In genomic region chr12:45946435-45946834, GRCh38 we compare ENCODE assay signal across 27 cellular contexts.
"Had no signal": no experiment of that assay in that cellular context is flagged by ENCODE, and none has a peak within 500 bp of the region (broad histone marks: within the 10 kb centered on the region; RNA-seq: fewer than 3 reads in every experiment).

No MANE protein-coding gene starts in this region.

- H3K9me3 ChIP-seq: colonic mucosa, gastroesophageal sphincter, heart left ventricle, lower lobe of right lung, pancreas, right lobe of liver, suprapubic skin, transverse colon, upper lobe of right lung, uterus had no signal

- H2AFZ ChIP-seq: hepatocyte had no signal

- H3K27ac Mint-ChIP-seq: dendritic cell treated with granulocyte-macrophage colony-stimulating factor and Interleukin-4, amounts not matched to agents 40 ng/mL and 50 ng/mL, for 4 days; endodermal cell; natural killer cell; progenitor cell of endocrine pancreas; stimulated activated naive CD8-positive, alpha-beta T cell treated with anti-CD3 and anti-CD28 coated beads, Interleukin-15, Interleukin-2, amounts not matched to agents 100 ng/mL and 50 ng/mL, for 24 hours had no signal

- H3K4me3 Mint-ChIP-seq: dendritic cell treated with granulocyte-macrophage colony-stimulating factor and Interleukin-4, amounts not matched to agents 40 ng/mL and 50 ng/mL, for 4 days; endodermal cell; natural killer cell; stimulated activated naive B cell treated with anti-CD40 and anti-IgM and Interleukin-4, amounts not matched to agents 10 μg/mL and 1 μg/mL and 100 μg/mL, for 72 hours; stimulated activated naive CD8-positive, alpha-beta T cell treated with anti-CD3 and anti-CD28 coated beads, Interleukin-15, Interleukin-2, amounts not matched to agents 100 ng/mL and 50 ng/mL, for 24 hours had no signal

- H3K27me3 Mint-ChIP-seq: dendritic cell treated with granulocyte-macrophage colony-stimulating factor and Interleukin-4, amounts not matched to agents 40 ng/mL and 50 ng/mL, for 4 days; progenitor cell of endocrine pancreas; stimulated activated naive B cell treated with anti-CD40 and anti-IgM and Interleukin-4, amounts not matched to agents 10 μg/mL and 1 μg/mL and 100 μg/mL, for 72 hours; stimulated activated naive CD8-positive, alpha-beta T cell treated with anti-CD3 and anti-CD28 coated beads, Interleukin-15, Interleukin-2, amounts not matched to agents 100 ng/mL and 50 ng/mL, for 24 hours had no signal

- H3K4me1 ChIP-seq: colonic mucosa, foreskin keratinocyte, lower lobe of right lung, right lobe of liver, suprapubic skin, transverse colon, upper lobe of right lung, uterus had no signal

- H3K27me3 ChIP-seq: colonic mucosa, foreskin keratinocyte, gastroesophageal sphincter, heart left ventricle, hepatocyte, pancreas, right lobe of liver, suprapubic skin, transverse colon, upper lobe of right lung, uterus had no signal

- DNase-seq: colonic mucosa; effector CD8-positive, alpha-beta T cell; endodermal cell; foreskin keratinocyte; heart left ventricle; islet precursor cell; left ventricle myocardium superior; lower lobe of right lung; natural killer cell; occipital lobe; pancreas; right lobe of liver; small intestine; stimulated activated CD4-positive, alpha-beta T cell treated with anti-CD3 and anti-CD28 coated beads, Interleukin-15, amount 100 ng/mL, for 24 hours; stimulated activated CD4-positive, alpha-beta T cell treated with anti-CD3 and anti-CD28 coated beads, Interleukin-2, amount 100 ng/mL, for 48 hours; stimulated activated naive B cell treated with anti-CD40 and anti-IgM and Interleukin-4, amounts not matched to agents 10 μg/mL and 1 μg/mL and 100 μg/mL, for 72 hours; transverse colon; upper lobe of right lung; uterus had no signal

- H3K27ac ChIP-seq: colonic mucosa, epithelial cell of prostate, foreskin keratinocyte, gastroesophageal sphincter, heart left ventricle, hepatocyte, lower lobe of right lung, pancreas, right lobe of liver, suprapubic skin, transverse colon, upper lobe of right lung, uterus had no signal

- H3K4me2 ChIP-seq: hepatocyte had no signal

- ATAC-seq: esophagus mucosa; foreskin keratinocyte; gastroesophageal sphincter; heart left ventricle; left ventricle myocardium superior; lower lobe of right lung; natural killer cell; pancreas; right lobe of liver; stimulated activated naive B cell treated with anti-CD40 and anti-IgM and Interleukin-4, amounts not matched to agents 10 μg/mL and 1 μg/mL and 100 μg/mL, for 72 hours; upper lobe of right lung had no signal

- H3K36me3 ChIP-seq: colonic mucosa, uterus had no signal

- H3K4me3 ChIP-seq: colonic mucosa, gastroesophageal sphincter, heart left ventricle, hepatocyte, lower lobe of right lung, pancreas, right lobe of liver, suprapubic skin, transverse colon, upper lobe of right lung, uterus had no signal

- H3K9me3 Mint-ChIP-seq: dendritic cell treated with granulocyte-macrophage colony-stimulating factor and Interleukin-4, amounts not matched to agents 40 ng/mL and 50 ng/mL, for 4 days; endodermal cell; natural killer cell; stimulated activated naive CD8-positive, alpha-beta T cell treated with anti-CD3 and anti-CD28 coated beads, Interleukin-15, Interleukin-2, amounts not matched to agents 100 ng/mL and 50 ng/mL, for 24 hours had no signal

- H3K4me1 Mint-ChIP-seq: endodermal cell had no signal
